In the genomic region with DNA sequence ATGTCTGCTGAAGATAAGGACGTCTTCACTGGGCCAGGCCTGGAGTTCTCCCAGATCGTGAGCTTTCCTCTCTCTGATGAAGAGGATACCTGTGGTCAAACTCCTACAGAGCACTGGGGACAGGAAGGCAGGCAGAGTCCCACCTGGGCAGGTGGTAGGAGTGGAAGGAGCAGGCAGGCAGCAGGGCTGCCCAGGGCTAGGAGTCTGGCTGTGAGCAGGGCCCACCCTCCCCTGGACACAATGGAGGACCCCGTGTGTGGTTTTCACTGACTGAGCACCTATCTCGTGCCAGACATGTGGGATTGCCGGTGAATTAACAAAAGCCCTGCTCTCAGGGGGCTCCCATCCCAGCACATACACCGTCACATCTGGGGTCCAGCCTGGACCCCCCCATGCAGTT, we compare ENCODE assay signal across 33 cellular contexts. TPM values are rescaled to one million over a fixed set of nuclear protein-coding genes. Genes with fewer than 3 reads are reported as not detected.
"Had no signal": no experiment of that assay in that cellular context is flagged by ENCODE, and none has a peak within 500 bp of the region (broad histone marks: within the 10 kb centered on the region; RNA-seq: fewer than 3 reads in every experiment).

No MANE protein-coding gene starts in this region.

- H3K9me3 ChIP-seq: adrenal gland, ascending aorta, heart left ventricle, mucosa of descending colon, spleen, tibial nerve had no signal

- H3K4me3 ChIP-seq: adrenal gland, ascending aorta, cardiac muscle cell, heart left ventricle, lung, mucosa of descending colon, spleen, tibial nerve had no signal

- DNase-seq: activated CD4-positive, alpha-beta memory T cell treated with anti-CD3 and anti-CD28 coated beads for 36 hours; activated CD4-positive, alpha-beta T cell treated with anti-CD3 and anti-CD28 coated beads, Interleukin-2, amount 10 ng/mL, durations not matched to agents 24 days and 14 days; activated CD4-positive, CD25-positive, alpha-beta regulatory T cell treated with anti-CD3 and anti-CD28 coated beads, Interleukin-2, amount 50 U/mL, for 72 hours; activated CD8-positive, alpha-beta memory T cell treated with anti-CD3 and anti-CD28 coated beads, Interleukin-2, amount 50 U/mL, for 4 hours; activated effector memory CD4-positive, alpha-beta T cell treated with anti-CD3 and anti-CD28 coated beads, Interleukin-2, amount 50 U/mL, for 16 hours; activated naive CD4-positive, alpha-beta T cell treated with anti-CD3 and anti-CD28 coated beads for 36 hours; activated naive CD8-positive, alpha-beta T cell treated with anti-CD3 and anti-CD28 coated beads for 36 hours; activated T-cell treated with anti-CD3 and anti-CD28 coated beads, Interleukin-2, amount 50 U/mL, for 1 hour; adrenal gland; endodermal cell; foreskin fibroblast; hypothalamus; immature natural killer cell; mesendoderm; occipital lobe; spleen; stimulated activated CD4-positive, alpha-beta T cell treated with anti-CD3 and anti-CD28 coated beads, Interleukin-2, amount 100 ng/mL, for 48 hours; stimulated activated naive CD4-positive, alpha-beta T cell treated with Interleukin-2 at 50 U/mL for 16 hours; T-helper 17 cell; T1000 had no signal

- H3K4me3 Mint-ChIP-seq: activated CD4-positive, alpha-beta memory T cell treated with anti-CD3 and anti-CD28 coated beads for 36 hours; activated CD4-positive, alpha-beta T cell treated with anti-CD3 and anti-CD28 coated beads, Interleukin-2, amount 10 ng/mL, durations not matched to agents 24 days and 14 days; activated naive CD4-positive, alpha-beta T cell treated with anti-CD3 and anti-CD28 coated beads for 36 hours; activated naive CD8-positive, alpha-beta T cell treated with anti-CD3 and anti-CD28 coated beads for 36 hours; activated T-helper 1 cell treated with anti-CD3 and anti-CD28 coated beads, Interleukin-12 subunit alpha, Interleukin-12 subunit beta, Interleukin-2, Interleukin-4 antibody, amounts not matched to agents 30 ng/mL and 10 ng/mL and 1 ng/mL, durations not matched to agents 14 hours and 24 hours and 36 hours; dendritic cell treated with granulocyte-macrophage colony-stimulating factor and Interleukin-4, amounts not matched to agents 40 ng/mL and 50 ng/mL, for 4 days; endodermal cell; immature natural killer cell; T-helper 17 cell had no signal

- H3K9me3 Mint-ChIP-seq: activated CD4-positive, alpha-beta memory T cell treated with anti-CD3 and anti-CD28 coated beads for 36 hours; activated CD4-positive, alpha-beta T cell treated with anti-CD3 and anti-CD28 coated beads, Interleukin-2, amount 10 ng/mL, durations not matched to agents 24 days and 14 days; activated naive CD4-positive, alpha-beta T cell treated with anti-CD3 and anti-CD28 coated beads for 36 hours; activated naive CD8-positive, alpha-beta T cell treated with anti-CD3 and anti-CD28 coated beads for 36 hours; activated T-helper 1 cell treated with anti-CD3 and anti-CD28 coated beads, Interleukin-12 subunit alpha, Interleukin-12 subunit beta, Interleukin-2, Interleukin-4 antibody, amounts not matched to agents 30 ng/mL and 10 ng/mL and 1 ng/mL, durations not matched to agents 14 hours and 24 hours and 36 hours; dendritic cell treated with granulocyte-macrophage colony-stimulating factor and Interleukin-4, amounts not matched to agents 40 ng/mL and 50 ng/mL, for 4 days; endodermal cell; immature natural killer cell had no signal

- H3K36me3 ChIP-seq: adrenal gland, ascending aorta, cardiac muscle cell, heart left ventricle, spleen, tibial nerve had no signal

- H3K27ac Mint-ChIP-seq: activated CD4-positive, alpha-beta memory T cell treated with anti-CD3 and anti-CD28 coated beads for 36 hours; activated CD4-positive, alpha-beta T cell treated with anti-CD3 and anti-CD28 coated beads, Interleukin-2, amount 10 ng/mL, durations not matched to agents 24 days and 14 days; activated naive CD4-positive, alpha-beta T cell treated with anti-CD3 and anti-CD28 coated beads for 36 hours; activated naive CD8-positive, alpha-beta T cell treated with anti-CD3 and anti-CD28 coated beads for 36 hours; activated T-helper 1 cell treated with anti-CD3 and anti-CD28 coated beads, Interleukin-12 subunit alpha, Interleukin-12 subunit beta, Interleukin-2, Interleukin-4 antibody, amounts not matched to agents 30 ng/mL and 10 ng/mL and 1 ng/mL, durations not matched to agents 14 hours and 24 hours and 36 hours; dendritic cell treated with granulocyte-macrophage colony-stimulating factor and Interleukin-4, amounts not matched to agents 40 ng/mL and 50 ng/mL, for 4 days; endodermal cell; immature natural killer cell; T-helper 17 cell had no signal

- ATAC-seq: esophagus mucosa, heart left ventricle, mucosa of descending colon, right cardiac atrium, T-helper 17 cell had no signal

- H3K36me3 Mint-ChIP-seq: activated CD4-positive, alpha-beta memory T cell treated with anti-CD3 and anti-CD28 coated beads for 36 hours; activated naive CD8-positive, alpha-beta T cell treated with anti-CD3 and anti-CD28 coated beads for 36 hours; brain; immature natural killer cell had no signal

- H3K27me3 ChIP-seq: ascending aorta, cardiac muscle cell had no signal

- H3K27ac ChIP-seq: adrenal gland, ascending aorta, cardiac muscle cell, heart left ventricle, spleen, tibial nerve had no signal

RNA-seq across cellular contexts. Expression of a gene that starts 4.9 kb away (rescaled TPM):
- total RNA-seq: activated CD4-positive, alpha-beta memory T cell treated with anti-CD3 and anti-CD28 coated beads for 36 hours; activated CD4-positive, alpha-beta T cell treated with anti-CD3 and anti-CD28 coated beads, Interleukin-2, amount 10 ng/mL, durations not matched to agents 24 days and 14 days; activated CD8-positive, alpha-beta memory T cell treated with anti-CD3 and anti-CD28 coated beads for 36 hours; activated naive CD4-positive, alpha-beta T cell treated with anti-CD3 and anti-CD28 coated beads for 36 hours; activated naive CD8-positive, alpha-beta T cell treated with anti-CD3 and anti-CD28 coated beads for 36 hours; activated T-helper 1 cell treated with anti-CD3 and anti-CD28 coated beads, Interleukin-12 subunit alpha, Interleukin-12 subunit beta, Interleukin-2, Interleukin-4 antibody, amounts not matched to agents 30 ng/mL and 10 ng/mL and 1 ng/mL, durations not matched to agents 14 hours and 24 hours and 36 hours; T-helper 17 cell had no signal

RNA-seq across cellular contexts. Expression of a gene that starts 47.4 kb away (rescaled TPM):
- total RNA-seq: ascending aorta, occipital lobe, temporal lobe had no signal
